ENCODE assay signal across 10 cellular contexts in the genomic region with DNA sequence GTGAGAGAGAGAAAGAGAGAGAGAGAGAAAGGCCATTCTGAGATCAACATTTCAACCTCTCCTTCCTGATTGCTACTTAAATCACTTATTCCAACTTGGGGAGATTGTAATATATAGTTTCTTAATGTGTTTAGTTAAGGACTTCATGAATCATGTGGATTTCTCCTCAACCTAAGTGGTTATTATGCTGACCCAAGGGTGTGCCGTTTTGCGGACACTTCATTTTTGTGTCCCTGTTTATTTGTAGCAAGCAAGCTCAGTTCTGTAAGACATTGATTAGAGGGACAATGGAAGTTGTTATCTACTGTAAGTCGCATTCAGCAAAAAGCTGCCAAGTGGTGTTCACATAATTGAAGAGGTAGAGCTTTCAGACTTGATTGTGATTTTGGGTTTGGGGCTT. TPM values are rescaled to one million over a fixed set of nuclear protein-coding genes. Genes with fewer than 3 reads are reported as not detected.
DNase-seq lines count a peak whose midpoint lies in the region; ATAC-seq and TF ChIP-seq lines count a peak whose summit lies in the region.
"Had no signal": no experiment of that assay in that cellular context is flagged by ENCODE, and none has a peak within 500 bp of the region (broad histone marks: within the 10 kb centered on the region; RNA-seq: fewer than 3 reads in every experiment).

No MANE protein-coding gene starts in this region.

- peak overlapping the region; percentile 63 for H3K9ac ChIP-seq in muscle layer of colon (ENCODE audit: low read length)

- DNase-seq in Peyer's patch, result no peak
- DNase-seq in coronary artery (ENCODE audit: low spot score), result no peak
- DNase-seq in tibial artery, result no peak
- no peak for DNase-seq in NCI-H1694 treated with DMSO at 0.1 percent for 48 hours (lab: John Stamatoyannopoulos, UW)
- no peak for DNase-seq in posterior cingulate gyrus
- DNase-seq: activated CD4-positive, alpha-beta T cell treated with anti-CD3 and anti-CD28 coated beads, Interleukin-2, amount 10 ng/mL, durations not matched to agents 24 days and 14 days; activated naive CD8-positive, alpha-beta T cell treated with anti-CD3 and anti-CD28 coated beads, Interleukin-2, amount 10 ng/mL, durations not matched to agents 7 days and 5 days; Kasumi-1 had no signal

- no peak for ATAC-seq in GM18858 (IDR thresholded peaks at IDR 0.05; ENCODE audit: unreplicated experiment)

- H3K36me3 ChIP-seq in Peyer's patch (no peaks in the 10 kb centered on the region), muscle layer of colon (ENCODE audit: insufficient read depth, low read length) (no peaks in the 10 kb centered on the region), tibial artery (no peaks in the 10 kb centered on the region)

- H3K27ac ChIP-seq in Peyer's patch (peak overlapping the region; percentile 3 to 84 (median 66)), coronary artery (peak overlapping the region; percentile 82 to 84), muscle layer of colon (ENCODE audit: low read depth, low read length) (peak overlapping the region; percentile 93), tibial artery (peak overlapping the region; percentile 78 to 84)

- no peaks in the 10 kb centered on the region for H3K27me3 ChIP-seq in Peyer's patch
- no peaks in the 10 kb centered on the region for H3K27me3 ChIP-seq in muscle layer of colon (ENCODE audit: control insufficient read depth in 1 of 2, insufficient read depth in 2 of 2, low read length in 2 of 2)
- H3K27me3 ChIP-seq in tibial artery, result no peaks in the 10 kb centered on the region

- TF ChIP-seq CTCF in Peyer's patch (IDR thresholded peaks at IDR 0.05) (no peak), coronary artery (IDR thresholded peaks at IDR 0.05) (no peak), tibial artery (IDR thresholded peaks at IDR 0.05) (no peak)

- H3K4me1 ChIP-seq in Peyer's patch (no peaks in the 10 kb centered on the region), muscle layer of colon (ENCODE audit: insufficient read depth, low read length) (peaks cover 35% of the 10 kb centered on the region), tibial artery (peaks cover 0 to 45% (median 24%) of the 10 kb centered on the region in 4 donors)

- TF ChIP-seq POLR2A in Peyer's patch (IDR thresholded peaks at IDR 0.05), result no peak

- intact Hi-C loops in tibial artery (cut with DNase I; ENCODE audit: low total_unique reads) (loop anchor here (2.0 to 5.0 kb wide), 2 partner anchors 20 to 67 kb away; a partner anchor contains a TSS), posterior cingulate gyrus (cut with DNase I) (no loop called here)

- H3K9me3 ChIP-seq in Peyer's patch (no peaks in the 10 kb centered on the region), muscle layer of colon (ENCODE audit: low read length) (no peaks in the 10 kb centered on the region), tibial artery (no peaks in the 10 kb centered on the region)

- no peak overlapping the region for H3K4me3 ChIP-seq in Peyer's patch
- peak overlapping the region; percentile 57 for H3K4me3 ChIP-seq in coronary artery
- H3K4me3 ChIP-seq in muscle layer of colon (ENCODE audit: low read depth in 1 of 2, low read length in 2 of 2), result peak overlapping the region in 1 of 2 donors; percentile 58
- H3K4me3 ChIP-seq in tibial artery, result peak overlapping the region; percentile 20 to 27

RNA-seq across cellular contexts. Expression of a gene that starts 20.0 kb away (rescaled TPM):
- 100 to 1,000 TPM in 1 of 4 donors, 10 to 100 TPM in 3; 28.0 to 404 (median 59.1) TPM for total RNA-seq in Peyer's patch

Comparison
In these comparisons a context has a peak if more than half of its experiments do, and no peak if none do; other contexts are left out.
1. H3K4me3 ChIP-seq: peak in coronary artery (single experiment) and tibial artery (2 of 2); none in Peyer's patch (0 of 4).
2. Peak in every context shown above with its lines, with median percentiles within 50 percentile points of each other: H3K27ac ChIP-seq.